In the genomic region with DNA sequence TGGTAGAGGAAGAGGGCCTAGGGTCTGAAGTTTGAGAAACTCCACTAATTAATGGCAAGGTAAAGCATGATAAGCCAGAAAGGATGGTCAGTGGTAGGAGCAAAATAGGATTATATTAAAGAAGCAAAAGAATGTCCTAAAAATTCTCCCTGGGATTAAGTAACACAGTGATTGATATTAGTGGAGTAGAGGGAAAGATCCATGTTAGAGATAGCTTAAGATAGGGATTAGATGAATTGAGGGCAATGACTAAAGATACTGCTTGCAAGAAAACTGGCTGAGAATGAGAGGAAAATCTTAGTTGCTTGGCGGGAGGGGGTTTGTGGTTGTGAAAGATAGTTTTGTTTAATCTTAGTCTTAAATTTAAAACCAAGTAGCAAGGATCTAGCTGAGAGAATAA, we compare ENCODE assay signal across 17 cellular contexts.
A peak's percentile ranks its signal among the peaks of the same experiment; 100 is the strongest.
DNase-seq lines count a peak whose midpoint lies in the region; ATAC-seq and TF ChIP-seq lines count a peak whose summit lies in the region.
"Had no signal": no experiment of that assay in that cellular context is flagged by ENCODE, and none has a peak within 500 bp of the region (broad histone marks: within the 10 kb centered on the region; RNA-seq: fewer than 3 reads in every experiment).

No MANE protein-coding gene starts in this region.

- H2AFZ ChIP-seq in smooth muscle cell (ENCODE audit: low read depth): no peak overlapping the region

- no peak overlapping the region for H3K9ac ChIP-seq in smooth muscle cell (ENCODE audit: low read depth)

- H3K27me3 ChIP-seq in RWPE2 (ENCODE audit: insufficient read depth, poor library complexity, severe bottlenecking): no peaks in the 10 kb centered on the region
- H3K27me3 ChIP-seq in smooth muscle cell (ENCODE audit: low read depth): no peaks in the 10 kb centered on the region
- H3K27me3 ChIP-seq: left lung, upper lobe of left lung had no signal

- TF ChIP-seq CTCF in RWPE2 (IDR thresholded peaks at IDR 0.05; ENCODE audit: poor library complexity, severe bottlenecking): no peak
- no peak for TF ChIP-seq CTCF in smooth muscle cell (IDR thresholded peaks at IDR 0.05; ENCODE audit: borderline replicate concordance, insufficient read depth, poor library complexity, severe bottlenecking)

- H3K9me3 ChIP-seq in RWPE2 (ENCODE audit: severe bottlenecking) (no peaks in the 10 kb centered on the region), smooth muscle cell (replicated peaks; ENCODE audit: low read depth) (no peaks in the 10 kb centered on the region)
- H3K9me3 ChIP-seq: left lung, upper lobe of left lung had no signal

- H3K4me1 ChIP-seq in RWPE2 (ENCODE audit: insufficient read depth, poor library complexity, severe bottlenecking) (peaks cover 11% of the 10 kb centered on the region), smooth muscle cell (ENCODE audit: low read depth) (peaks cover 7% of the 10 kb centered on the region)

- H3K4me3 ChIP-seq in RWPE2 (ENCODE audit: severe bottlenecking) (no peak overlapping the region), smooth muscle cell (no peak overlapping the region)
- H3K4me3 ChIP-seq: upper lobe of left lung had no signal

- no peak for DNase-seq in activated T-cell treated with anti-CD3 and anti-CD28 coated beads, Interleukin-2, amount 50 U/mL, for 72 hours
- DNase-seq in activated T-cell treated with anti-CD3 and anti-CD28 coated beads, Interleukin-2, amount 50 U/mL, for 1 hour: no peak
- DNase-seq in RWPE2 (ENCODE audit: low spot score) (no peak), smooth muscle cell (lab: John Stamatoyannopoulos, UW; ENCODE audit: unreplicated experiment) (no peak), NCI-H510A treated with DMSO at 0.1 percent for 48 hours (lab: John Stamatoyannopoulos, UW) (no peak), NCI-H2107 (lab: John Stamatoyannopoulos, UW) (no peak)
- DNase-seq in effector memory CD8-positive, alpha-beta T cell: no peak
- DNase-seq: activated CD4-positive, CD25-positive, alpha-beta regulatory T cell treated with anti-CD3 and anti-CD28 coated beads, Interleukin-2, amount 50 U/mL, for 72 hours; Karpas-422; left lung; naive B cell; NCI-H1694; NCI-H774; stimulated activated CD4-positive, alpha-beta T cell treated with anti-CD3 and anti-CD28 coated beads, Interleukin-4, amount 100 ng/mL, for 1 hour; upper lobe of left lung had no signal

- peaks cover 11 to 23% of the 10 kb centered on the region in 2 donors for H3K36me3 Mint-ChIP-seq in activated T-cell treated with anti-CD3 and anti-CD28 coated beads, Interleukin-2, amount 50 U/mL, for 72 hours (ENCODE audit: insufficient read depth in 2 of 2)
- H3K36me3 Mint-ChIP-seq in effector memory CD8-positive, alpha-beta T cell (ENCODE audit: insufficient read depth): peaks cover 63% of the 10 kb centered on the region

- H3K27me3 Mint-ChIP-seq in activated T-cell treated with anti-CD3 and anti-CD28 coated beads, Interleukin-2, amount 50 U/mL, for 72 hours (ENCODE audit: low read depth): no peaks in the 10 kb centered on the region
- H3K27me3 Mint-ChIP-seq in effector memory CD8-positive, alpha-beta T cell: no peaks in the 10 kb centered on the region

- H3K27ac ChIP-seq in RWPE2 (ENCODE audit: poor library complexity, severe bottlenecking): peak overlapping the region; percentile 55
- peak overlapping the region; percentile 82 for H3K27ac ChIP-seq in smooth muscle cell (ENCODE audit: low read depth)
- H3K27ac ChIP-seq: left lung, upper lobe of left lung had no signal

- H3F3A ChIP-seq in smooth muscle cell (ENCODE audit: low read depth): peaks cover 28% of the 10 kb centered on the region

- H3K4me2 ChIP-seq in smooth muscle cell: no peak overlapping the region

- H3K36me3 ChIP-seq in RWPE2 (ENCODE audit: low read depth): peaks cover 58% of the 10 kb centered on the region
- no peaks in the 10 kb centered on the region for H3K36me3 ChIP-seq in smooth muscle cell (ENCODE audit: low read depth)

- H3K9me3 Mint-ChIP-seq in activated T-cell treated with anti-CD3 and anti-CD28 coated beads, Interleukin-2, amount 50 U/mL, for 72 hours: no peaks in the 10 kb centered on the region
- no peaks in the 10 kb centered on the region for H3K9me3 Mint-ChIP-seq in effector memory CD8-positive, alpha-beta T cell

- peaks cover 24% of the 10 kb centered on the region for H4K20me1 ChIP-seq in smooth muscle cell (ENCODE audit: low read depth)

- peaks cover 33% of the 10 kb centered on the region for H3K4me1 Mint-ChIP-seq in activated T-cell treated with anti-CD3 and anti-CD28 coated beads, Interleukin-2, amount 50 U/mL, for 72 hours (ENCODE audit: low read depth)
- peaks cover 24 to 27% of the 10 kb centered on the region in 2 donors for H3K4me1 Mint-ChIP-seq in effector memory CD8-positive, alpha-beta T cell (ENCODE audit: low read depth in 2 of 2)

- ATAC-seq in activated T-cell treated with anti-CD3 and anti-CD28 coated beads, Interleukin-2, amount 50 U/mL, for 72 hours (replicated peaks in 1 of 2): no peak
- ATAC-seq in RWPE2 (ENCODE audit: low read depth) (no peak), HG03039 (IDR thresholded peaks at IDR 0.05; ENCODE audit: unreplicated experiment) (no peak)
- ATAC-seq in effector memory CD8-positive, alpha-beta T cell (replicated peaks): no peak
- ATAC-seq: sciatic nerve had no signal

- H3K27ac Mint-ChIP-seq in activated T-cell treated with anti-CD3 and anti-CD28 coated beads, Interleukin-2, amount 50 U/mL, for 72 hours: peak overlapping the region; percentile 89
- H3K27ac Mint-ChIP-seq in effector memory CD8-positive, alpha-beta T cell: peak overlapping the region; percentile 4 to 7

- H3K4me3 Mint-ChIP-seq in activated T-cell treated with anti-CD3 and anti-CD28 coated beads, Interleukin-2, amount 50 U/mL, for 72 hours: peak overlapping the region in 1 of 2 donors; percentile 93
- no peak overlapping the region for H3K4me3 Mint-ChIP-seq in effector memory CD8-positive, alpha-beta T cell

- peaks cover 18% of the 10 kb centered on the region for H3K79me2 ChIP-seq in smooth muscle cell (ENCODE audit: low read depth)

- 85% methylated on average over 1 of the region's 1 CpG for WGBS in smooth muscle cell (ENCODE audit: low lambda C conversion rate)
